In the genomic region with DNA sequence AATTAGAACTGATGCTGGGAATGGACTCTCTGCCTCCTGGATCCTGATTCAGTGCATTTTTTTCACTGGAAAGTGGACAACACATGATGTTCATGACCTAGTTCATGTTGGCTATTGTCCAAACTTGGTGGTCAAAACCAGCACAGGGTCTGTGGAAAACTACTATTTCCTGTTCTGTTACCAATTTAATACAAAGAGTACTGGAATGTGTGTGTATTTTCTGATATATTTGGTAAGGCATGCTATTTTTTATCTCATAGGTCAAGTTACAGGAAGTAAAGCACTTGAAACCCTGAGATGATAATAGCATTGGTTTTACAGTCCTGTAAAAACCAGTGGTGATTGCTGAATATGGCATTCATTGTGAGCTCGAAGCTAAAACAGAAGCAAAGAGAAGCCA, we compare ENCODE assay signal across 14 cellular contexts.
DNase-seq lines count a peak whose midpoint lies in the region; ATAC-seq and TF ChIP-seq lines count a peak whose summit lies in the region.
"Had no signal": no experiment of that assay in that cellular context is flagged by ENCODE, and none has a peak within 500 bp of the region (broad histone marks: within the 10 kb centered on the region; RNA-seq: fewer than 3 reads in every experiment).

No MANE protein-coding gene starts in this region.

- H4K20me1 ChIP-seq in osteoblast (ENCODE audit: insufficient read depth, low read length) = no peaks in the 10 kb centered on the region

- peak overlapping the region; percentile 42 for H3K4me2 ChIP-seq in osteoblast (ENCODE audit: insufficient read depth, low read length)

- ATAC-seq in GM21390 (IDR thresholded peaks at IDR 0.05; ENCODE audit: unreplicated experiment) = no peak

- H3K36me3 ChIP-seq in osteoblast (ENCODE audit: insufficient read depth, low read length) (no peaks in the 10 kb centered on the region), Peyer's patch (no peaks in the 10 kb centered on the region)

- H3K4me3 ChIP-seq in astrocyte of the spinal cord (ENCODE audit: low read depth, low read length) = no peak overlapping the region
- H3K4me3 ChIP-seq in osteoblast (ENCODE audit: insufficient read depth, low read length) = no peak overlapping the region
- no peak overlapping the region for H3K4me3 ChIP-seq in Peyer's patch

- TF ChIP-seq CTCF in astrocyte of the spinal cord (IDR thresholded peaks at IDR 0.05; ENCODE audit: low read depth, low read length) (no peak), osteoblast (IDR thresholded peaks at IDR 0.05; ENCODE audit: extremely low read depth, low read depth, low read length) (no peak), Peyer's patch (IDR thresholded peaks at IDR 0.05) (no peak), GM10266 (IDR thresholded peaks at IDR 0.05; ENCODE audit: control insufficient read depth, insufficient read depth, low read depth, missing control alignments) (no peak)

- peak; percentile 34 for DNase-seq in GM04504 (ENCODE audit: low read depth)
- DNase-seq in NCI-H2029 treated with DMSO at 0.1 percent for 48 hours (lab: John Stamatoyannopoulos, UW) = peak; percentile 89
- DNase-seq in astrocyte of the spinal cord (ENCODE audit: low read depth, low spot score) = peak; percentile 72
- no peak for DNase-seq in osteoblast (ENCODE audit: insufficient read length, low spot score, missing footprints)
- DNase-seq in Peyer's patch = no peak
- DNase-seq in GM10266 (ENCODE audit: extremely low spot score) = no peak
- DNase-seq: activated CD4-positive, alpha-beta T cell treated with anti-CD3 and anti-CD28 coated beads, Interleukin-2, amount 50 U/mL, for 4 hours; activated naive CD4-positive, alpha-beta T cell treated with anti-CD3 and anti-CD28 coated beads for 36 hours; DMS79; H9; Kasumi-1; stimulated activated CD4-positive, alpha-beta T cell treated with anti-CD3 and anti-CD28 coated beads, Interleukin-2, amount 100 ng/mL, for 24 hours; substantia nigra had no signal

- H3K4me1 ChIP-seq in osteoblast (ENCODE audit: insufficient read depth, low read length) = peaks cover 20% of the 10 kb centered on the region
- H3K4me1 ChIP-seq in Peyer's patch = no peaks in the 10 kb centered on the region

- H3K27me3 ChIP-seq in osteoblast (ENCODE audit: insufficient read depth, low read length) (no peaks in the 10 kb centered on the region), Peyer's patch (no peaks in the 10 kb centered on the region)

- H2AFZ ChIP-seq in osteoblast (ENCODE audit: low read length) = no peak overlapping the region

- no peak for TF ChIP-seq POLR2A in Peyer's patch (IDR thresholded peaks at IDR 0.05)

- peak overlapping the region; percentile 71 for H3K27ac ChIP-seq in osteoblast (ENCODE audit: low read depth, low read length)
- no peak overlapping the region for H3K27ac ChIP-seq in Peyer's patch

- in situ Hi-C loops in astrocyte of the spinal cord (cut with HindIII; ENCODE audit: low sequenced_read_pairs) = no loop called here

- H3K9me3 ChIP-seq in osteoblast (ENCODE audit: low read depth, low read length) = no peaks in the 10 kb centered on the region
- H3K9me3 ChIP-seq in Peyer's patch = no peaks in the 10 kb centered on the region

- H3K79me2 ChIP-seq in osteoblast (ENCODE audit: insufficient read depth, low read length) = no peaks in the 10 kb centered on the region

Comparison
In these comparisons a context has a peak if more than half of its experiments do, and no peak if none do; other contexts are left out.
1. DNase-seq: peak in GM04504 (single experiment), NCI-H2029 treated with DMSO at 0.1 percent for 48 hours (single experiment) and astrocyte of the spinal cord (single experiment); none in osteoblast (single experiment), Peyer's patch (0 of 3) and GM10266 (single experiment).